30 cellular contexts compared by ENCODE assay signal in genomic region chr12:41963398-41963797, GRCh38.
"Had no signal": no experiment of that assay in that cellular context is flagged by ENCODE, and none has a peak within 500 bp of the region (broad histone marks: within the 10 kb centered on the region; RNA-seq: fewer than 3 reads in every experiment).

No MANE protein-coding gene starts in this region.

- H3K36me3 ChIP-seq: adrenal gland, ascending aorta, brain microvascular endothelial cell, breast epithelium, cardiac muscle cell had no signal

- H3K4me3 ChIP-seq: adrenal gland, ascending aorta, body of pancreas, breast epithelium, cardiac muscle cell had no signal

- H3K27ac ChIP-seq: adrenal gland, ascending aorta, body of pancreas, brain microvascular endothelial cell, breast epithelium, cardiac muscle cell had no signal

- H3K27me3 ChIP-seq: adrenal gland, ascending aorta, body of pancreas, brain microvascular endothelial cell, breast epithelium, cardiac muscle cell had no signal

- DNase-seq: activated effector memory CD4-positive, alpha-beta T cell treated with anti-CD3 and anti-CD28 coated beads, Interleukin-2, amount 50 U/mL, for 16 hours; activated effector memory CD4-positive, alpha-beta T cell treated with Interleukin-2 at 50 U/mL for 16 hours; activated gamma-delta T cell; activated gamma-delta T cell treated with Interleukin-2 at 50 U/mL for 16 hours; activated naive CD4-positive, alpha-beta T cell; activated naive CD4-positive, alpha-beta T cell treated with anti-CD3 and anti-CD28 coated beads for 36 hours; activated naive CD4-positive, alpha-beta T cell treated with anti-CD3 and anti-CD28 coated beads, Interleukin-2, amount 10 ng/mL, durations not matched to agents 7 days and 5 days; activated naive CD4-positive, alpha-beta T cell treated with anti-CD3 and anti-CD28 coated beads, Interleukin-2, amount 50 U/mL, for 16 hours; activated naive CD4-positive, alpha-beta T cell treated with Interleukin-2 at 50 U/mL for 16 hours; activated naive CD8-positive, alpha-beta T cell treated with anti-CD3 and anti-CD28 coated beads for 36 hours; activated naive CD8-positive, alpha-beta T cell treated with anti-CD3 and anti-CD28 coated beads, Interleukin-2, amount 10 ng/mL, durations not matched to agents 7 days and 5 days; activated naive CD8-positive, alpha-beta T cell treated with anti-CD3 and anti-CD28 coated beads, Interleukin-2, amount 50 U/mL, for 24 hours; activated T-cell treated with anti-CD3 and anti-CD28 coated beads, Interleukin-2, amount 50 U/mL, for 1 hour; activated T-cell treated with anti-CD3 and anti-CD28 coated beads, Interleukin-2, amount 50 U/mL, for 24 hours; activated T-cell treated with anti-CD3 and anti-CD28 coated beads, Interleukin-2, amount 50 U/mL, for 4 hours; activated T-cell treated with anti-CD3 and anti-CD28 coated beads, Interleukin-2, amount 50 U/mL, for 48 hours; activated T-cell treated with anti-CD3 and anti-CD28 coated beads, Interleukin-2, amount 50 U/mL, for 72 hours; adrenal gland; amniotic stem cell; amygdala; anterior cingulate cortex; aorta; body of pancreas; brain microvascular endothelial cell; caudate nucleus; central memory CD4-positive, alpha-beta T cell; cerebellar nuclear complex had no signal

- H3K9me3 ChIP-seq: adrenal gland, ascending aorta, body of pancreas, breast epithelium had no signal
